In genomic region chr12:109896188-109896587, GRCh38 we compare ENCODE assay signal across 29 cellular contexts.
"Had no signal": no experiment of that assay in that cellular context is flagged by ENCODE, and none has a peak within 500 bp of the region (broad histone marks: within the 10 kb centered on the region; RNA-seq: fewer than 3 reads in every experiment).

No MANE protein-coding gene starts in this region.

- H3K4me1 ChIP-seq: uterus had no signal

- H3K27ac ChIP-seq: neural progenitor cell, ovary, parathyroid adenoma, psoas muscle, skin epidermis, spleen, suprapubic skin, testis, tibial artery, transverse colon, upper lobe of right lung, uterus had no signal

- H3K27me3 ChIP-seq: ovary, spleen, suprapubic skin, testis, transverse colon, upper lobe of right lung, uterus had no signal

- H3K4me3 ChIP-seq: neural progenitor cell, ovary, psoas muscle, skin epidermis, smooth muscle cell, spleen, suprapubic skin, testis, tibial artery, transverse colon, upper lobe of right lung, uterus had no signal

- H3K79me2 ChIP-seq: parathyroid adenoma had no signal

- H3K36me3 ChIP-seq: neural progenitor cell, ovary, spleen, suprapubic skin, tibial artery, transverse colon, upper lobe of right lung, uterus had no signal

- H3K9me3 ChIP-seq: ovary, psoas muscle, spleen, suprapubic skin, testis, tibial artery, transverse colon, upper lobe of right lung, uterus had no signal

- H2AFZ ChIP-seq: neural progenitor cell, parathyroid adenoma had no signal

- H3K4me2 ChIP-seq: neural progenitor cell, smooth muscle cell had no signal

- ATAC-seq: naive thymus-derived CD8-positive, alpha-beta T cell; natural killer cell treated with Interleukin-12 subunit alpha and Interleukin-12 subunit beta and Interleukin-15 and Interleukin-18, amount 100 ng/mL, for 72 hours; psoas muscle; right cardiac atrium; sciatic nerve; stimulated activated memory B cell treated with anti-CD40 and anti-IgM and Interleukin-4, amounts not matched to agents 10 μg/mL and 1 μg/mL and 100 μg/mL, for 72 hours; stimulated activated naive CD8-positive, alpha-beta T cell treated with anti-CD3 and anti-CD28 coated beads, Interleukin-15, amount 100 ng/mL, for 72 hours; stimulated activated naive CD8-positive, alpha-beta T cell treated with anti-CD3 and anti-CD28 coated beads, Interleukin-15, Interleukin-2, amounts not matched to agents 100 U/mL and 50 U/mL, for 24 hours; upper lobe of right lung had no signal

- H3K9ac ChIP-seq: neural progenitor cell, parathyroid adenoma had no signal

- DNase-seq: naive thymus-derived CD8-positive, alpha-beta T cell; nephron progenitor cell; occipital lobe; ovary; psoas muscle; right cardiac atrium; spleen; stimulated activated CD4-positive, alpha-beta T cell treated with anti-CD3 and anti-CD28 coated beads, Interleukin-12 subunit alpha, Interleukin-12 subunit beta, amount 100 ng/mL, for 4 hours; stimulated activated CD4-positive, alpha-beta T cell treated with anti-CD3 and anti-CD28 coated beads, Interleukin-1b, Interleukin-23, amount 100 ng/mL, for 48 hours; stimulated activated CD4-positive, alpha-beta T cell treated with anti-CD3 and anti-CD28 coated beads, Interleukin-4, amount 100 ng/mL, for 1 hour; stimulated activated CD4-positive, alpha-beta T cell treated with anti-CD3 and anti-CD28 coated beads, Interleukin-4, amount 100 ng/mL, for 4 hours; stimulated activated CD8-positive, alpha-beta memory T cell treated with anti-CD3 and anti-CD28 coated beads, Interleukin-4, amount 100 ng/mL, for 48 hours; stimulated activated naive CD4-positive, alpha-beta T cell; stimulated activated naive CD8-positive, alpha-beta T cell treated with anti-CD3 and anti-CD28 coated beads, Interleukin-15, amount 100 ng/mL, for 72 hours; stimulated activated naive CD8-positive, alpha-beta T cell treated with anti-CD3 and anti-CD28 coated beads, Interleukin-15, Interleukin-2, amounts not matched to agents 100 U/mL and 50 U/mL, for 24 hours; substantia nigra; testis; tibial artery; transverse colon; upper lobe of right lung; uterus had no signal
